ENCODE assay signal across 9 cellular contexts in the genomic region with DNA sequence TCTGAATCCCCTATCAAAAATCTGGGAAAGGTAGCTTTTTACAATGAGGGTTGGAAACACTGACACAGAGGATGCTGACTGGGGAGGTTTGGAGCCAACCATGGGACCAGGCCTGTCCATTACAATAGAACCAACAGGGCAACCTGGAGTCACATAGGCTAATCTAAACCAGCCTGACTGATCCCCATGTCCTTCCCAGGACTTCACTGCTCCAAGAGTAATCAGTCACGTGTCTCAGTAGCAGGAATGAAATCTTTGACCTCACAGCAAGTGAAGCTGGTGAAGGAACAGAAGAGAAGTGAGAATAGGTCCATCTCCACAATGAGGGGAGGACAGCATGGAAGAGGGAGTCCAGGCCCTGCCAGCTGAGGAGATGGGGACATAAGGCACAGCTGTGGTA.
"Had no signal": no experiment of that assay in that cellular context is flagged by ENCODE, and none has a peak within 500 bp of the region (broad histone marks: within the 10 kb centered on the region; RNA-seq: fewer than 3 reads in every experiment).

No MANE protein-coding gene starts in this region.

- H3K9me3 Mint-ChIP-seq: nephron; T-helper 2 cell treated with Interferon-gamma antibody and Interleukin-4, amounts not matched to agents 5 μg/mL and 100 μg/mL, for 36 hours had no signal

- DNase-seq: activated CD4-positive, alpha-beta T cell treated with anti-CD3 and anti-CD28 coated beads, Interleukin-2, amount 50 U/mL, for 48 hours; activated naive CD4-positive, alpha-beta T cell treated with Interleukin-2 at 50 U/mL for 16 hours; cerebellar nuclear complex; SJCRH30; upper lobe of left lung had no signal

- H3K27ac ChIP-seq: SJCRH30 had no signal

- H3K4me3 ChIP-seq: SJCRH30, upper lobe of left lung had no signal

- H3K27ac Mint-ChIP-seq: brain; nephron; T-helper 2 cell treated with Interferon-gamma antibody and Interleukin-4, amounts not matched to agents 5 μg/mL and 100 μg/mL, for 36 hours had no signal

- H3K36me3 ChIP-seq: SJCRH30, upper lobe of left lung had no signal

- H3K27me3 ChIP-seq: SJCRH30, upper lobe of left lung had no signal

- H3K36me3 Mint-ChIP-seq: brain had no signal

- ATAC-seq: activated CD4-positive, CD25-positive, alpha-beta regulatory T cell treated with anti-CD3 and anti-CD28 coated beads, Interleukin-2, amount 50 U/mL, for 24 hours had no signal

- H3K9me3 ChIP-seq: SJCRH30, upper lobe of left lung had no signal

- H3K4me3 Mint-ChIP-seq: brain; nephron; T-helper 2 cell treated with Interferon-gamma antibody and Interleukin-4, amounts not matched to agents 5 μg/mL and 100 μg/mL, for 36 hours had no signal
